17 cellular contexts compared by ENCODE assay signal in genomic region chr7:70752794-70753241, GRCh38.
DNase-seq lines count a peak whose midpoint lies in the region; ATAC-seq and TF ChIP-seq lines count a peak whose summit lies in the region.
"Had no signal": no experiment of that assay in that cellular context is flagged by ENCODE, and none has a peak within 500 bp of the region (broad histone marks: within the 10 kb centered on the region; RNA-seq: fewer than 3 reads in every experiment).

No MANE protein-coding gene starts in this region.

- peaks cover 92% of the 10 kb centered on the region for H4K20me1 ChIP-seq in SK-N-SH (ENCODE audit: insufficient read depth)

- intact Hi-C loops in tibial artery (cut with DNase I; ENCODE audit: low total_unique reads): no loop called here

- H3K9me2 ChIP-seq in SK-N-SH: no peaks in the 10 kb centered on the region

- CTCF ChIA-PET in SK-N-SH (lab: Yijun Ruan, JAX): no interaction called here

- peak overlapping the region; percentile 53 for H3K27ac Mint-ChIP-seq in stimulated activated effector memory CD8-positive, alpha-beta T cell treated with anti-CD3 and anti-CD28 coated beads, Interleukin-12 subunit alpha, Interleukin-12 subunit beta, amount 100 ng/mL, for 72 hours
- H3K27ac Mint-ChIP-seq: activated T-helper 2 cell treated with anti-CD3 and anti-CD28 coated beads, Interferon-gamma antibody, Interleukin-2, Interleukin-4, amounts not matched to agents 10 μg/mL and 5 μg/mL and 100 μg/mL, durations not matched to agents 14 hours and 24 hours and 36 hours; dendritic cell treated with granulocyte-macrophage colony-stimulating factor and Interleukin-4, amounts not matched to agents 40 ng/mL and 50 ng/mL, for 4 days had no signal

- no peak overlapping the region for H2AFZ ChIP-seq in SK-N-SH (ENCODE audit: low read depth)

- 80% methylated on average over 1 of the region's 1 CpG for WGBS in SK-N-SH (ENCODE audit: low lambda C conversion rate)

- H3K4me1 ChIP-seq in SK-N-SH (ENCODE audit: control insufficient read depth in 1 of 2, insufficient read depth in 2 of 2, low read depth in 1 of 2, low read length in 1 of 2) (no peaks in the 10 kb centered on the region), SJCRH30 (peaks cover 16% of the 10 kb centered on the region), tibial artery (peaks cover 0 to 16% (median 7%) of the 10 kb centered on the region in 4 donors)
- H3K4me1 ChIP-seq: left ventricle myocardium inferior, SJSA1 had no signal

- no peak overlapping the region for H3K4me3 Mint-ChIP-seq in stimulated activated effector memory CD8-positive, alpha-beta T cell treated with anti-CD3 and anti-CD28 coated beads, Interleukin-12 subunit alpha, Interleukin-12 subunit beta, amount 100 ng/mL, for 72 hours
- H3K4me3 Mint-ChIP-seq: dendritic cell treated with granulocyte-macrophage colony-stimulating factor and Interleukin-4, amounts not matched to agents 40 ng/mL and 50 ng/mL, for 4 days; nephron had no signal

- TF ChIP-seq CTCF in SK-N-SH (IDR thresholded peaks at IDR 0.05) (no peak), fibroblast of the aortic adventitia (IDR thresholded peaks at IDR 0.05; ENCODE audit: insufficient read depth, low read length) (no peak), tibial artery (IDR thresholded peaks at IDR 0.05) (no peak)

- peaks cover 2% of the 10 kb centered on the region for H3F3A ChIP-seq in SK-N-SH (replicated peaks; ENCODE audit: insufficient read depth)

- peaks cover 95% of the 10 kb centered on the region for H3K79me2 ChIP-seq in SK-N-SH (ENCODE audit: insufficient read depth)

- no peak for TF ChIP-seq EP300 in SK-N-SH (IDR thresholded peaks at IDR 0.05; ENCODE audit: borderline replicate concordance in 1 of 2, low read depth in 1 of 2, low read length in 1 of 2)

- DNase-seq in SK-N-SH (no peak), SJCRH30 (peak; percentile 72 to 81), fibroblast of the aortic adventitia (ENCODE audit: low read depth) (peak; percentile 33), NCI-H2227 treated with DMSO at 0.1 percent for 48 hours (lab: John Stamatoyannopoulos, UW) (no peak), COR-L47 (lab: John Stamatoyannopoulos, UW) (no peak), tibial artery (no peak)
- DNase-seq in stimulated activated effector memory CD8-positive, alpha-beta T cell treated with anti-CD3 and anti-CD28 coated beads, Interleukin-12 subunit alpha, Interleukin-12 subunit beta, amount 100 ng/mL, for 72 hours (ENCODE audit: low spot score in 2 of 2): no peak
- DNase-seq: anterior cingulate cortex; erythroblast; left ventricle myocardium inferior; retina; stimulated activated naive CD4-positive, alpha-beta T cell treated with Interleukin-2 at 50 U/mL for 16 hours had no signal

- H3K27me3 ChIP-seq in SK-N-SH (ENCODE audit: insufficient read depth) (no peaks in the 10 kb centered on the region), SJCRH30 (no peaks in the 10 kb centered on the region), tibial artery (no peaks in the 10 kb centered on the region)
- H3K27me3 ChIP-seq: SJSA1 had no signal

- H3K9me3 Mint-ChIP-seq in stimulated activated effector memory CD8-positive, alpha-beta T cell treated with anti-CD3 and anti-CD28 coated beads, Interleukin-12 subunit alpha, Interleukin-12 subunit beta, amount 100 ng/mL, for 72 hours: no peaks in the 10 kb centered on the region
- H3K9me3 Mint-ChIP-seq: activated T-helper 2 cell treated with anti-CD3 and anti-CD28 coated beads, Interferon-gamma antibody, Interleukin-2, Interleukin-4, amounts not matched to agents 10 μg/mL and 5 μg/mL and 100 μg/mL, durations not matched to agents 14 hours and 24 hours and 36 hours; dendritic cell treated with granulocyte-macrophage colony-stimulating factor and Interleukin-4, amounts not matched to agents 40 ng/mL and 50 ng/mL, for 4 days; nephron had no signal

- TF ChIP-seq RAD21 in SK-N-SH (IDR thresholded peaks at IDR 0.05; ENCODE audit: low read length): no peak

- H3K9ac ChIP-seq in SK-N-SH: no peak overlapping the region

- H3K36me3 ChIP-seq in SK-N-SH (replicated peaks in 1 of 2; ENCODE audit: control insufficient read depth in 1 of 2, insufficient read depth in 2 of 2, low read length in 1 of 2): peaks cover 0 to 6% of the 10 kb centered on the region in 2 experiments
- H3K36me3 ChIP-seq in SJCRH30: peaks cover 10% of the 10 kb centered on the region
- no peaks in the 10 kb centered on the region for H3K36me3 ChIP-seq in tibial artery
- H3K36me3 ChIP-seq: left ventricle myocardium inferior, SJSA1 had no signal

- no peak overlapping the region for H3K27ac ChIP-seq in SK-N-SH (ENCODE audit: low read depth in 2 of 2, low read length in 1 of 2)
- no peak overlapping the region for H3K27ac ChIP-seq in SJCRH30
- no peak overlapping the region for H3K27ac ChIP-seq in tibial artery
- H3K27ac ChIP-seq: left ventricle myocardium inferior, SJSA1 had no signal

- POLR2A ChIA-PET in SK-N-SH (lab: Yijun Ruan, JAX): no interaction called here

- H3K4me3 ChIP-seq in SK-N-SH (ENCODE audit: low read depth in 2 of 2, low read length in 1 of 2) (no peak overlapping the region), SJCRH30 (no peak overlapping the region), fibroblast of the aortic adventitia (ENCODE audit: low read depth, low read length) (no peak overlapping the region), tibial artery (no peak overlapping the region)
- H3K4me3 ChIP-seq: left ventricle myocardium inferior, SJSA1 had no signal

- no peaks in the 10 kb centered on the region for H3K9me3 ChIP-seq in SK-N-SH
- H3K9me3 ChIP-seq in SJCRH30 (replicated peaks): no peaks in the 10 kb centered on the region
- no peaks in the 10 kb centered on the region for H3K9me3 ChIP-seq in tibial artery
- H3K9me3 ChIP-seq: left ventricle myocardium inferior, SJSA1 had no signal

- H3K4me1 Mint-ChIP-seq in stimulated activated effector memory CD8-positive, alpha-beta T cell treated with anti-CD3 and anti-CD28 coated beads, Interleukin-12 subunit alpha, Interleukin-12 subunit beta, amount 100 ng/mL, for 72 hours: peaks cover 64% of the 10 kb centered on the region

- no peaks in the 10 kb centered on the region for H3K36me3 Mint-ChIP-seq in stimulated activated effector memory CD8-positive, alpha-beta T cell treated with anti-CD3 and anti-CD28 coated beads, Interleukin-12 subunit alpha, Interleukin-12 subunit beta, amount 100 ng/mL, for 72 hours

- no peak for ATAC-seq in SK-N-SH treated with all-trans-retinoic acid at 6 μM for 48 hours
- no peak for ATAC-seq in stimulated activated effector memory CD8-positive, alpha-beta T cell treated with anti-CD3 and anti-CD28 coated beads, Interleukin-12 subunit alpha, Interleukin-12 subunit beta, amount 100 ng/mL, for 72 hours

- H3K4me2 ChIP-seq in SK-N-SH: no peak overlapping the region

TF ChIP-seq in SK-N-SH, 30 proteins besides CTCF, POLR2A, EP300 and RAD21:
- TF ChIP-seq REST (IDR thresholded peaks at IDR 0.05; ENCODE audit: low read depth, low read length) (no peak), TCF12 (IDR thresholded peaks at IDR 0.05) (0 out of 2 replicates have a peak, but pooled peaks have one; percentile 32)

TF ChIP-seq in SK-N-SH treated with all-trans-retinoic acid at 6 μM for 48 hours, 23 proteins besides CTCF, POLR2A, EP300 and RAD21:
- no peak for TF ChIP-seq ZFP30 (CRISPR knock-in tag; IDR thresholded peaks at IDR 0.05)
- no peak for TF ChIP-seq CSDC2 (CRISPR knock-in tag; IDR thresholded peaks at IDR 0.05)
- TF ChIP-seq ARNTL (CRISPR knock-in tag; IDR thresholded peaks at IDR 0.05; ENCODE audit: borderline replicate concordance, low read depth): no peak
- TF ChIP-seq GLIS3 (CRISPR knock-in tag; IDR thresholded peaks at IDR 0.05): no peak
- no peak for TF ChIP-seq TOX (CRISPR knock-in tag; IDR thresholded peaks at IDR 0.05; ENCODE audit: borderline replicate concordance)
- TF ChIP-seq, protein P1, sequence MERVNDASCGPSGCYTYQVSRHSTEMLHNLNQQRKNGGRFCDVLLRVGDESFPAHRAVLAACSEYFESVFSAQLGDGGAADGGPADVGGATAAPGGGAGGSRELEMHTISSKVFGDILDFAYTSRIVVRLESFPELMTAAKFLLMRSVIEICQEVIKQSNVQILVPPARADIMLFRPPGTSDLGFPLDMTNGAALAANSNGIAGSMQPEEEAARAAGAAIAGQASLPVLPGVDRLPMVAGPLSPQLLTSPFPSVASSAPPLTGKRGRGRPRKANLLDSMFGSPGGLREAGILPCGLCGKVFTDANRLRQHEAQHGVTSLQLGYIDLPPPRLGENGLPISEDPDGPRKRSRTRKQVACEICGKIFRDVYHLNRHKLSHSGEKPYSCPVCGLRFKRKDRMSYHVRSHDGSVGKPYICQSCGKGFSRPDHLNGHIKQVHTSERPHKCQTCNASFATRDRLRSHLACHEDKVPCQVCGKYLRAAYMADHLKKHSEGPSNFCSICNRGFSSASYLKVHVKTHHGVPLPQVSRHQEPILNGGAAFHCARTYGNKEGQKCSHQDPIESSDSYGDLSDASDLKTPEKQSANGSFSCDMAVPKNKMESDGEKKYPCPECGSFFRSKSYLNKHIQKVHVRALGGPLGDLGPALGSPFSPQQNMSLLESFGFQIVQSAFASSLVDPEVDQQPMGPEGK (CRISPR knock-in tag; IDR thresholded peaks at IDR 0.05; ENCODE audit: borderline replicate concordance): no peak
- TF ChIP-seq ZC3H10 (CRISPR knock-in tag; IDR thresholded peaks at IDR 0.05): no peak
- TF ChIP-seq ISL1 (CRISPR knock-in tag; IDR thresholded peaks at IDR 0.05): no peak
- no peak for TF ChIP-seq RARB (CRISPR knock-in tag; IDR thresholded peaks at IDR 0.05)
- TF ChIP-seq SNAI2 (CRISPR knock-in tag; IDR thresholded peaks at IDR 0.05): no peak
- TF ChIP-seq OSR1 (CRISPR knock-in tag; IDR thresholded peaks at IDR 0.05): no peak
- no peak for TF ChIP-seq ZNF8 (CRISPR knock-in tag; IDR thresholded peaks at IDR 0.05)
- no peak for TF ChIP-seq BACH2 (CRISPR knock-in tag; IDR thresholded peaks at IDR 0.05; ENCODE audit: borderline replicate concordance)
- no peak for TF ChIP-seq TCF4 (CRISPR knock-in tag; IDR thresholded peaks at IDR 0.05; ENCODE audit: borderline replicate concordance)
- no peak for TF ChIP-seq ZNF70 (CRISPR knock-in tag; IDR thresholded peaks at IDR 0.05)
- no peak for TF ChIP-seq ESRRG (CRISPR knock-in tag; IDR thresholded peaks at IDR 0.05)
- TF ChIP-seq ZNF565 (CRISPR knock-in tag; conservative IDR thresholded peaks at IDR 0.05; ENCODE audit: low read depth): no peak
- TF ChIP-seq PPARA (CRISPR knock-in tag; IDR thresholded peaks at IDR 0.05; ENCODE audit: borderline replicate concordance): no peak
TF ChIP-seq in SK-N-SH treated with all-trans-retinoic acid at 6 μM for 48 hours: peak in this region for 0.

Comparison
In these comparisons a context has a peak if more than half of its experiments do, and no peak if none do; other contexts are left out.
1. DNase-seq: peak in SJCRH30 (2 of 2) and fibroblast of the aortic adventitia (single experiment); none in SK-N-SH (single experiment), stimulated activated effector memory CD8-positive, alpha-beta T cell treated with anti-CD3 and anti-CD28 coated beads, Interleukin-12 subunit alpha, Interleukin-12 subunit beta, amount 100 ng/mL, for 72 hours (0 of 2), NCI-H2227 treated with DMSO at 0.1 percent for 48 hours (single experiment), COR-L47 (single experiment) and tibial artery (0 of 2).